Comparison of ENCODE assay signal across 15 cellular contexts in genomic region chr6:77173472-77174074, GRCh38.
DNase-seq lines count a peak whose midpoint lies in the region; ATAC-seq and TF ChIP-seq lines count a peak whose summit lies in the region.
"Had no signal": no experiment of that assay in that cellular context is flagged by ENCODE, and none has a peak within 500 bp of the region (broad histone marks: within the 10 kb centered on the region; RNA-seq: fewer than 3 reads in every experiment).

No MANE protein-coding gene starts in this region.

- H3K36me3 ChIP-seq in GM06990 (ENCODE audit: control insufficient read depth, insufficient read depth, low read length), result no peaks in the 10 kb centered on the region
- H3K36me3 ChIP-seq in left lung, result no peaks in the 10 kb centered on the region
- H3K36me3 ChIP-seq: SJCRH30 had no signal

- intact Hi-C loops in left lung (cut with DNase I), result no loop called here

- H3K27me3 ChIP-seq in GM06990 (replicated peaks; ENCODE audit: control insufficient read depth, insufficient read depth, low read length) (no peaks in the 10 kb centered on the region), left lung (no peaks in the 10 kb centered on the region)
- H3K27me3 ChIP-seq: SJCRH30 had no signal

- no peak for DNase-seq in GM06990 (ENCODE audit: extremely low read depth, insufficient read length)
- no peak for DNase-seq in LNCaP clone FGC (ENCODE audit: low read depth)
- peak; percentile 3 for DNase-seq in cerebellar cortex (ENCODE audit: low spot score)
- peak in 1 of 2 donors; percentile 23 for DNase-seq in left lung
- no peak for DNase-seq in NCI-H2107 (lab: John Stamatoyannopoulos, UW)
- no peak for DNase-seq in midbrain (lab: John Stamatoyannopoulos, UW)
- no peak for DNase-seq in NCI-H510A treated with DMSO at 0.1 percent for 48 hours (lab: John Stamatoyannopoulos, UW)
- DNase-seq: activated naive CD4-positive, alpha-beta T cell treated with anti-CD3 and anti-CD28 coated beads for 36 hours; CD8-positive, alpha-beta T cell; central memory CD4-positive, alpha-beta T cell; hypothalamus; NCI-H2029 treated with DMSO at 0.1 percent for 48 hours; NK-92 treated with Interleukin-12 subunit alpha and Interleukin-12 subunit beta, amount 100 ng/mL, for 24 hours had no signal

- H3K27ac ChIP-seq in left lung, result no peak overlapping the region
- H3K27ac ChIP-seq: SJCRH30 had no signal

- ATAC-seq in left lung, result peak; percentile 29
- no peak for ATAC-seq in HG03432 (IDR thresholded peaks at IDR 0.05; ENCODE audit: unreplicated experiment)
- ATAC-seq: CD8-positive, alpha-beta T cell had no signal

- H3K4me3 ChIP-seq in GM06990 (replicated peaks; ENCODE audit: low read depth, low read length) (no peak overlapping the region), LNCaP clone FGC (ENCODE audit: low read depth, low read length) (no peak overlapping the region), left lung (no peak overlapping the region)
- H3K4me3 ChIP-seq: SJCRH30 had no signal

- no peaks in the 10 kb centered on the region for H3K4me1 ChIP-seq in left lung
- H3K4me1 ChIP-seq: SJCRH30 had no signal

- peak; percentile 3 for TF ChIP-seq CTCF in GM06990 (IDR thresholded peaks at IDR 0.05; ENCODE audit: insufficient read depth, low read length, poor library complexity, severe bottlenecking)
- peak; percentile 45 for TF ChIP-seq CTCF in LNCaP clone FGC (IDR thresholded peaks at IDR 0.05; ENCODE audit: control insufficient read depth, extremely low read depth, insufficient read depth)
- no peak for TF ChIP-seq CTCF in left lung (IDR thresholded peaks at IDR 0.05)

- H3K9me3 ChIP-seq in left lung, result peaks cover 0 to 21% of the 10 kb centered on the region in 2 donors
- H3K9me3 ChIP-seq: SJCRH30 had no signal

Comparison
In these comparisons a context has a peak if more than half of its experiments do, and no peak if none do; other contexts are left out.
1. CTCF ChIP-seq: peak in GM06990 (single experiment) and LNCaP clone FGC (single experiment); none in left lung (0 of 2).